ENCODE assay signal across 8 cellular contexts in the genomic region with DNA sequence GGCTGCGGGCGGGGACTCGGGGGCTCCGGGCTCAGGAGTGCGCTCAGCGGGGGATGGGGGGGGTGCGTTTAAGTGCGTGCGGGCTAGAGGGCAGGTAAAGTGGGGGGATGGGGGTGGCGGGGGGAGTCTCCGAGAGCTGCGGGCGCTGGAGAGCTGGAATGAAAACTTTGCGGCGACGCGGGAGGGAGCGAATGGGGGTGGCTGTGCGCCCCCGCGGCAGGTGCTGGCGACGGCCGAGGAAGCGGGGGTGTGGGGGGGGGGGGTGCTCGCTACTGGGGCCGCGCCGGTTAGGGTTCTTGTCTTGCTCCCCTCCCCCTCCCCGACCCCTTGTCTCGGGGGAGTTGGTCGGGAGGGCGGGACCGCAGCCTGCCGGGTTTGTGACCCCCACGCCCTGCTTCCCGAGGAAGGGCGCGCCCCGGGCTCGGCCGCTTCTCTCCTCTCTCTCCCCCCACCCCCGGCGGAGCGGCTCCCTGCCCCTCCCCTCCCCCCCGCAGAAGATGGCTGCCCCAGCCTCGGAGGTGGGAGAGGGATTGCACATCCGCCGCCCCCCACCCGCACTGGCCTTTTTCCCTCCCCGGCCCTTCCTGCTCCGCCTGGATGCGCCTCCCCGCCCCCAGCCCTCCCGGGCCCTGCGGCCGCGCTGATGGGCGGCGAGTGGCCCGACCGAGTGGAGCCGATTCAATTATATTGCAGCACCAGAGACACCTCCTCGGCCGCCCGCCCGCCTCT. TPM values are rescaled to one million over a fixed set of nuclear protein-coding genes. Genes with fewer than 3 reads are reported as not detected.
DNase-seq lines count a peak whose midpoint lies in the region; ATAC-seq, FAIRE-seq and TF ChIP-seq lines count a peak whose summit lies in the region.

No MANE protein-coding gene starts in this region.

- peak overlapping the region; percentile 46 for H3K27ac Mint-ChIP-seq in stimulated activated memory B cell treated with anti-CD40 and anti-IgM and Interleukin-4, amounts not matched to agents 10 μg/mL and 1 μg/mL and 100 μg/mL, for 72 hours

- H3K4me3 Mint-ChIP-seq in stimulated activated memory B cell treated with anti-CD40 and anti-IgM and Interleukin-4, amounts not matched to agents 10 μg/mL and 1 μg/mL and 100 μg/mL, for 72 hours, result peak overlapping the region; percentile 85

- TF ChIP-seq CTCF in ascending aorta (IDR thresholded peaks at IDR 0.05), result no peak

- H3K9me3 Mint-ChIP-seq in stimulated activated memory B cell treated with anti-CD40 and anti-IgM and Interleukin-4, amounts not matched to agents 10 μg/mL and 1 μg/mL and 100 μg/mL, for 72 hours, result no peaks in the 10 kb centered on the region

- H3K36me3 ChIP-seq in ascending aorta, result no peaks in the 10 kb centered on the region

- no peaks in the 10 kb centered on the region for H3K36me3 Mint-ChIP-seq in stimulated activated memory B cell treated with anti-CD40 and anti-IgM and Interleukin-4, amounts not matched to agents 10 μg/mL and 1 μg/mL and 100 μg/mL, for 72 hours

- ATAC-seq in stimulated activated memory B cell treated with anti-CD40 and anti-IgM and Interleukin-4, amounts not matched to agents 10 μg/mL and 1 μg/mL and 100 μg/mL, for 72 hours, result no peak
- ATAC-seq in GM19324 (IDR thresholded peaks at IDR 0.05; ENCODE audit: low FRiP score, unreplicated experiment), result no peak

- H3K27me3 ChIP-seq in ascending aorta, result no peaks in the 10 kb centered on the region

- H3K4me1 ChIP-seq in ascending aorta, result peaks cover 12 to 41% of the 10 kb centered on the region in 2 donors

- no peak for TF ChIP-seq POLR2A in GM12891 (IDR thresholded peaks at IDR 0.05; ENCODE audit: low read depth, low read length)

- H3K27me3 Mint-ChIP-seq in stimulated activated memory B cell treated with anti-CD40 and anti-IgM and Interleukin-4, amounts not matched to agents 10 μg/mL and 1 μg/mL and 100 μg/mL, for 72 hours, result no peaks in the 10 kb centered on the region

- no peaks in the 10 kb centered on the region for H3K9me3 ChIP-seq in ascending aorta

- intact Hi-C loops in ascending aorta (cut with DNase I), result loop anchor here (2.0 to 5.0 kb wide), 3 partner anchors 39 to 491 kb away; no protein-coding TSS in a partner anchor

- in situ Hi-C loops in ACHN (cut with HindIII; ENCODE audit: low pct_ligation_motif_present, low pct_unique_long_range_greater_than_20kb, low sequenced_read_pairs), result no loop called here

- peak overlapping the region; percentile 91 to 92 for H3K27ac ChIP-seq in ascending aorta

- FAIRE-seq in GM12891 (lab: Jason Lieb, UNC), result peak; percentile 51

- peak overlapping the region; percentile 64 to 83 for H3K4me3 ChIP-seq in ascending aorta

- peaks cover 60% of the 10 kb centered on the region for H3K4me1 Mint-ChIP-seq in stimulated activated memory B cell treated with anti-CD40 and anti-IgM and Interleukin-4, amounts not matched to agents 10 μg/mL and 1 μg/mL and 100 μg/mL, for 72 hours

- peak; percentile 81 for DNase-seq in ACHN
- no peak for DNase-seq in GM12891 (ENCODE audit: insufficient read length, low spot score)
- peak; percentile 72 for DNase-seq in NCI-H82 treated with DMSO at 0.1 percent for 48 hours (lab: John Stamatoyannopoulos, UW; ENCODE audit: unreplicated experiment)
- DNase-seq in ascending aorta (ENCODE audit: low spot score in 2 of 2), result peak in 1 of 2 donors; percentile 83
- DNase-seq in iPS-NIHi11 (ENCODE audit: low spot score), result peak; percentile 65
- no peak for DNase-seq in mesenteric fat pad (ENCODE audit: low spot score)

TF ChIP-seq in GM12891, 5 proteins besides CTCF, POLR2A, EP300 and RAD21:
- TF ChIP-seq SPI1 (IDR thresholded peaks at IDR 0.05; ENCODE audit: low read depth, low read length), result no peak
- no peak for TF ChIP-seq POU2F2 (IDR thresholded peaks at IDR 0.05; ENCODE audit: low read depth, low read length)
- no peak for TF ChIP-seq POLR2AphosphoS5 (IDR thresholded peaks at IDR 0.05; ENCODE audit: low read depth, low read length)
- TF ChIP-seq PAX5 (IDR thresholded peaks at IDR 0.05; ENCODE audit: insufficient read depth, low read length, severe bottlenecking), result no peak
- TF ChIP-seq TAF1 (IDR thresholded peaks at IDR 0.05; ENCODE audit: low read depth, low read length), result no peak

RNA-seq across cellular contexts. Expression of a gene that starts 0.7 kb away (rescaled TPM):
- polyA plus RNA-seq in GM12891 (2012; ENCODE audit: low read depth, missing spikeins), result 18.7 TPM
- total RNA-seq in ascending aorta, result 120 TPM
- total RNA-seq in mesenteric fat pad, result 129 TPM

Comparison
In these comparisons a context has a peak if more than half of its experiments do, and no peak if none do; other contexts are left out.
1. DNase-seq: peak in ACHN (single experiment), NCI-H82 treated with DMSO at 0.1 percent for 48 hours (single experiment) and iPS-NIHi11 (single experiment); none in GM12891 (single experiment) and mesenteric fat pad (single experiment).